In the genomic region with DNA sequence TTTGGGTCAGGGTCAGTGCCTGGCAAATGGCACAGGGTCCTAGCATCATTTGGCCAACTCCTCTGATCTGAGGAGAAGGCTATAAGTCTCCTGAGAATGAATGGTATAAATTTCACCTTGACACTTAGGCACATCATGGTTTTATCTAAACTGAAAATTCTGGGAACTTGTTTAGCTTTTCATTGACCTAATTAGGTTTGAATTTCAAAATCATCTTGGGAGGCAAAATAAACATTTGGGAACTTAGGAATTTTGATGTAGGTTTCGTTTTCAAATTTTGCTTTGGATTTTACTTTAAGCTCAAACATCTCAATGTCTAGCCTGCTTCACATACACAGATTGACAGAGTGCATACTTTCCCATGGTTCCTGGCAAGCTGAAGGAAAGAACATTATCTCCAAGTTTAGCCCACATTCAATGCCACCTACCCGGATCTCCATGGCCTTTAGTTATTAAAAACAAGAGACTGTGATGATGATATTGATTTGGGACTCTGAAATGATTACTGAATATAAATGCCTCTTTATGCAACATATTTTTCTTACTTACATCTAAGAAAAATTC, we compare ENCODE assay signal across 1 cellular context.
TF ChIP-seq lines count a peak whose summit lies in the region.

No MANE protein-coding gene starts in this region.

TF ChIP-seq in K562, 482 proteins besides CTCF, POLR2A, EP300 and RAD21 (continued from another document):
- TF ChIP-seq, protein P1, sequence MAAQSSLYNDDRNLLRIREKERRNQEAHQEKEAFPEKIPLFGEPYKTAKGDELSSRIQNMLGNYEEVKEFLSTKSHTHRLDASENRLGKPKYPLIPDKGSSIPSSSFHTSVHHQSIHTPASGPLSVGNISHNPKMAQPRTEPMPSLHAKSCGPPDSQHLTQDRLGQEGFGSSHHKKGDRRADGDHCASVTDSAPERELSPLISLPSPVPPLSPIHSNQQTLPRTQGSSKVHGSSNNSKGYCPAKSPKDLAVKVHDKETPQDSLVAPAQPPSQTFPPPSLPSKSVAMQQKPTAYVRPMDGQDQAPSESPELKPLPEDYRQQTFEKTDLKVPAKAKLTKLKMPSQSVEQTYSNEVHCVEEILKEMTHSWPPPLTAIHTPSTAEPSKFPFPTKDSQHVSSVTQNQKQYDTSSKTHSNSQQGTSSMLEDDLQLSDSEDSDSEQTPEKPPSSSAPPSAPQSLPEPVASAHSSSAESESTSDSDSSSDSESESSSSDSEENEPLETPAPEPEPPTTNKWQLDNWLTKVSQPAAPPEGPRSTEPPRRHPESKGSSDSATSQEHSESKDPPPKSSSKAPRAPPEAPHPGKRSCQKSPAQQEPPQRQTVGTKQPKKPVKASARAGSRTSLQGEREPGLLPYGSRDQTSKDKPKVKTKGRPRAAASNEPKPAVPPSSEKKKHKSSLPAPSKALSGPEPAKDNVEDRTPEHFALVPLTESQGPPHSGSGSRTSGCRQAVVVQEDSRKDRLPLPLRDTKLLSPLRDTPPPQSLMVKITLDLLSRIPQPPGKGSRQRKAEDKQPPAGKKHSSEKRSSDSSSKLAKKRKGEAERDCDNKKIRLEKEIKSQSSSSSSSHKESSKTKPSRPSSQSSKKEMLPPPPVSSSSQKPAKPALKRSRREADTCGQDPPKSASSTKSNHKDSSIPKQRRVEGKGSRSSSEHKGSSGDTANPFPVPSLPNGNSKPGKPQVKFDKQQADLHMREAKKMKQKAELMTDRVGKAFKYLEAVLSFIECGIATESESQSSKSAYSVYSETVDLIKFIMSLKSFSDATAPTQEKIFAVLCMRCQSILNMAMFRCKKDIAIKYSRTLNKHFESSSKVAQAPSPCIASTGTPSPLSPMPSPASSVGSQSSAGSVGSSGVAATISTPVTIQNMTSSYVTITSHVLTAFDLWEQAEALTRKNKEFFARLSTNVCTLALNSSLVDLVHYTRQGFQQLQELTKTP (IDR thresholded peaks at IDR 0.05; ENCODE audit: low read depth in 1 of 2, partially characterized antibody in 2 of 2) = no peak
- TF ChIP-seq ZBTB1 (CRISPR knock-in tag; IDR thresholded peaks at IDR 0.05; ENCODE audit: borderline replicate concordance, low read depth) (no peak), ESRRB (CRISPR knock-in tag; IDR thresholded peaks at IDR 0.05; ENCODE audit: borderline replicate concordance) (no peak), ZNF232 (CRISPR knock-in tag; IDR thresholded peaks at IDR 0.05) (no peak), CBX3 (IDR thresholded peaks at IDR 0.05; ENCODE audit: borderline replicate concordance in 1 of 2, low read length in 2 of 2) (no peak), TCF7L2 (IDR thresholded peaks at IDR 0.05; ENCODE audit: low read depth, low read length) (no peak), ZNF41 (CRISPR knock-in tag; conservative IDR thresholded peaks at IDR 0.05) (no peak), SRSF9 (IDR thresholded peaks at IDR 0.05; ENCODE audit: borderline replicate concordance, low read depth, low read length) (no peak)
